8 cellular contexts compared by ENCODE assay signal in the genomic region with DNA sequence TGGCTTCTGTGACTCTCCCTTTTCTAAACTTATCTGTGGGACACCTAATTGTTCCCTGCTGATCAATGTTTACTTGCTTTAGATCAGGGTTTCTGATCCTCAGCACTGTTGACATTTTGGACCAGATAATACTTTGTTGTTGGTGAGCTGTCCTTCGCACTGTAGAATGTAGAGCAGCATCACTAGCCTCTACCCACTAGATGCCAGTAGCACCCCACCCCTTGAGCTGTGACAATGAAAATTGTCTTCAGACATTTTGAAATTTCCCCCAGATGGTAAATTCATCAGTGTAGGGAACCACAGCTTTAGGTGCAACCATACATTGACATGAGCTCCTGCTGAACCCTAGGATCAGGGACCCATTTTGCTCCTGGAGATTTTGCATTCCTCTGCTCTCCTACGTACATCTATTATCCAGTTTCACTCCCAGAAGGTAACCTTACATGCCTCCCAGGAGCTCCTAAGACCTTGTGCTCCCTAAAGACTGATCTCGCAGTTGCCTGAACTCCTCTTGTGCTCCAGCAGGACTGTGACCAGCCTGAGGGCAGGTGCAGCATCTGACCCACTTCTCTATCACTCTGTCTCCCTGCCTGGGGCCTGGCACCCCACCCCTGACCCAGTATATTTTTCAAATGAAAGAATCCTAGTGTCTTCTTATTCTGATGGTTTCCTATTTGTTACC.
DNase-seq lines count a peak whose midpoint lies in the region; TF ChIP-seq lines count a peak whose summit lies in the region.

No MANE protein-coding gene starts in this region.

- no peak overlapping the region for H3K27ac ChIP-seq in uterus

- H3K4me3 ChIP-seq in uterus, result no peak overlapping the region

- no peaks in the 10 kb centered on the region for H3K36me3 ChIP-seq in uterus

- TF ChIP-seq EP300 in Ishikawa (IDR thresholded peaks at IDR 0.05; ENCODE audit: borderline replicate concordance), result no peak

- DNase-seq in Caki2 (ENCODE audit: low read depth) (peak; percentile 35), medulla oblongata (ENCODE audit: extremely low spot score) (peak; percentile 31), uterus (no peak), HK-2 (ENCODE audit: unreplicated experiment) (no peak), cardiac septum (ENCODE audit: low spot score) (no peak)
- DNase-seq in activated CD4-positive, alpha-beta T cell treated with anti-CD3 and anti-CD28 coated beads, Interleukin-2, amount 50 U/mL, for 4 hours, result peak; percentile 26 to 31
- DNase-seq in activated CD4-positive, CD25-positive, alpha-beta regulatory T cell (lab: John Stamatoyannopoulos, UW), result no peak

- TF ChIP-seq CTCF in uterus (IDR thresholded peaks at IDR 0.05), result no peak

- intact Hi-C loops in uterus (cut with DNase I; ENCODE audit: low total_unique reads) (no loop called here), cardiac septum (cut with DNase I) (loop anchor here (5.0 kb wide), 1 partner anchor 171 kb away; no protein-coding TSS in a partner anchor)

- no peaks in the 10 kb centered on the region for H3K9me3 ChIP-seq in uterus

- in situ Hi-C loops in Caki2 (cut with HindIII; ENCODE audit: low pct_unique_long_range_greater_than_20kb, low sequenced_read_pairs), result no loop called here

- no peaks in the 10 kb centered on the region for H3K4me1 ChIP-seq in uterus

- TF ChIP-seq POLR2A in uterus (IDR thresholded peaks at IDR 0.05), result no peak

- peak; percentile 92 for TF ChIP-seq RAD21 in Ishikawa (IDR thresholded peaks at IDR 0.05; ENCODE audit: low read depth)

- no peaks in the 10 kb centered on the region for H3K27me3 ChIP-seq in uterus

TF ChIP-seq in Ishikawa, 13 proteins besides CTCF, POLR2A, EP300 and RAD21:
- TF ChIP-seq FOXM1 (IDR thresholded peaks at IDR 0.05; ENCODE audit: borderline replicate concordance, low read depth) (peak; percentile 22; the same call in 1 of the 2 replicates), TEAD4 (IDR thresholded peaks at IDR 0.05) (no peak), EGR1 (IDR thresholded peaks at IDR 0.05) (no peak), CEBPB (IDR thresholded peaks at IDR 0.05) (0 out of 2 replicates have a peak, but pooled peaks have one; percentile 16), YY1 (IDR thresholded peaks at IDR 0.05; ENCODE audit: low read depth) (0 out of 2 replicates have a peak, but pooled peaks have one; percentile 57), CREB1 (IDR thresholded peaks at IDR 0.05; ENCODE audit: low read depth) (no peak), TAF1 (IDR thresholded peaks at IDR 0.05; ENCODE audit: low read depth) (no peak)
- TF ChIP-seq, protein P1, sequence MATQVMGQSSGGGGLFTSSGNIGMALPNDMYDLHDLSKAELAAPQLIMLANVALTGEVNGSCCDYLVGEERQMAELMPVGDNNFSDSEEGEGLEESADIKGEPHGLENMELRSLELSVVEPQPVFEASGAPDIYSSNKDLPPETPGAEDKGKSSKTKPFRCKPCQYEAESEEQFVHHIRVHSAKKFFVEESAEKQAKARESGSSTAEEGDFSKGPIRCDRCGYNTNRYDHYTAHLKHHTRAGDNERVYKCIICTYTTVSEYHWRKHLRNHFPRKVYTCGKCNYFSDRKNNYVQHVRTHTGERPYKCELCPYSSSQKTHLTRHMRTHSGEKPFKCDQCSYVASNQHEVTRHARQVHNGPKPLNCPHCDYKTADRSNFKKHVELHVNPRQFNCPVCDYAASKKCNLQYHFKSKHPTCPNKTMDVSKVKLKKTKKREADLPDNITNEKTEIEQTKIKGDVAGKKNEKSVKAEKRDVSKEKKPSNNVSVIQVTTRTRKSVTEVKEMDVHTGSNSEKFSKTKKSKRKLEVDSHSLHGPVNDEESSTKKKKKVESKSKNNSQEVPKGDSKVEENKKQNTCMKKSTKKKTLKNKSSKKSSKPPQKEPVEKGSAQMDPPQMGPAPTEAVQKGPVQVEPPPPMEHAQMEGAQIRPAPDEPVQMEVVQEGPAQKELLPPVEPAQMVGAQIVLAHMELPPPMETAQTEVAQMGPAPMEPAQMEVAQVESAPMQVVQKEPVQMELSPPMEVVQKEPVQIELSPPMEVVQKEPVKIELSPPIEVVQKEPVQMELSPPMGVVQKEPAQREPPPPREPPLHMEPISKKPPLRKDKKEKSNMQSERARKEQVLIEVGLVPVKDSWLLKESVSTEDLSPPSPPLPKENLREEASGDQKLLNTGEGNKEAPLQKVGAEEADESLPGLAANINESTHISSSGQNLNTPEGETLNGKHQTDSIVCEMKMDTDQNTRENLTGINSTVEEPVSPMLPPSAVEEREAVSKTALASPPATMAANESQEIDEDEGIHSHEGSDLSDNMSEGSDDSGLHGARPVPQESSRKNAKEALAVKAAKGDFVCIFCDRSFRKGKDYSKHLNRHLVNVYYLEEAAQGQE (IDR thresholded peaks at IDR 0.05; ENCODE audit: low read depth), result no peak
- TF ChIP-seq, protein P2, sequence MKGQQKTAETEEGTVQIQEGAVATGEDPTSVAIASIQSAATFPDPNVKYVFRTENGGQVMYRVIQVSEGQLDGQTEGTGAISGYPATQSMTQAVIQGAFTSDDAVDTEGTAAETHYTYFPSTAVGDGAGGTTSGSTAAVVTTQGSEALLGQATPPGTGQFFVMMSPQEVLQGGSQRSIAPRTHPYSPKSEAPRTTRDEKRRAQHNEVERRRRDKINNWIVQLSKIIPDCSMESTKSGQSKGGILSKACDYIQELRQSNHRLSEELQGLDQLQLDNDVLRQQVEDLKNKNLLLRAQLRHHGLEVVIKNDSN (IDR thresholded peaks at IDR 0.05), result no peak
TF ChIP-seq in Ishikawa: peak in this region for 3.

Comparison
In these comparisons a context has a peak if more than half of its experiments do, and no peak if none do; other contexts are left out.
1. DNase-seq: peak in Caki2 (single experiment), activated CD4-positive, alpha-beta T cell treated with anti-CD3 and anti-CD28 coated beads, Interleukin-2, amount 50 U/mL, for 4 hours (2 of 2) and medulla oblongata (single experiment); none in uterus (0 of 2), HK-2 (single experiment), activated CD4-positive, CD25-positive, alpha-beta regulatory T cell (0 of 4) and cardiac septum (single experiment).